In genomic region chr16:87382023-87382785, GRCh38 we compare ENCODE assay signal across 8 cellular contexts. TPM values are rescaled to one million over a fixed set of nuclear protein-coding genes. Genes with fewer than 3 reads are reported as not detected.
DNase-seq lines count a peak whose midpoint lies in the region; ATAC-seq and TF ChIP-seq lines count a peak whose summit lies in the region.

No MANE protein-coding gene starts in this region.

- peak overlapping the region; percentile 93 for H3K4me3 Mint-ChIP-seq in CD4-positive, alpha-beta T cell
- H3K4me3 Mint-ChIP-seq in endodermal cell (peak overlapping the region; percentile 78), neural crest cell (peak overlapping the region; percentile 90)

- H3K27me3 Mint-ChIP-seq in CD4-positive, alpha-beta T cell = peaks cover 4% of the 10 kb centered on the region
- H3K27me3 Mint-ChIP-seq in endodermal cell (ENCODE audit: insufficient read depth) (no peaks in the 10 kb centered on the region), neural crest cell (ENCODE audit: low read depth) (peaks cover 5% of the 10 kb centered on the region)

- no peaks in the 10 kb centered on the region for H3K9me3 ChIP-seq in CD4-positive, alpha-beta T cell (ENCODE audit: control insufficient read depth, low read length)
- peaks cover 5% of the 10 kb centered on the region for H3K9me3 ChIP-seq in endodermal cell (ENCODE audit: control insufficient read depth, low read length)

- 60 to 65% methylated on average over 8 to 17 of the region's 17 CpGs for WGBS in endodermal cell (ENCODE audit: insufficient coverage in 1 of 2, insufficient read length in 1 of 2), 2 experiments

- H3K9me3 Mint-ChIP-seq in CD4-positive, alpha-beta T cell = no peaks in the 10 kb centered on the region
- peaks cover 12% of the 10 kb centered on the region for H3K9me3 Mint-ChIP-seq in endodermal cell
- peaks cover 2% of the 10 kb centered on the region for H3K9me3 Mint-ChIP-seq in neural crest cell

- H3K36me3 Mint-ChIP-seq in CD4-positive, alpha-beta T cell (ENCODE audit: low read depth) = peaks cover 15% of the 10 kb centered on the region
- H3K36me3 Mint-ChIP-seq in endodermal cell (ENCODE audit: low read depth) = peaks cover 24% of the 10 kb centered on the region
- H3K36me3 Mint-ChIP-seq in neural crest cell (ENCODE audit: low read depth) = peaks cover 2% of the 10 kb centered on the region

- no peak for DNase-seq in CD4-positive, alpha-beta T cell
- DNase-seq in NCI-H69 (lab: John Stamatoyannopoulos, UW) = peak; percentile 56
- DNase-seq in endodermal cell = no peak
- no peak for DNase-seq in neural crest cell (ENCODE audit: low read depth, low spot score)
- DNase-seq in stimulated activated CD4-positive, alpha-beta T cell treated with anti-CD3 and anti-CD28 coated beads, Interleukin-4, amount 100 ng/mL, for 24 hours = no peak
- no peak for DNase-seq in GM19240 (ENCODE audit: insufficient read length, low spot score)

- H3K4me3 ChIP-seq in endodermal cell (ENCODE audit: low read length) = peak overlapping the region; percentile 85

- no peak overlapping the region for H3K27ac ChIP-seq in CD4-positive, alpha-beta T cell (ENCODE audit: low read depth, low read length)
- no peak overlapping the region for H3K27ac ChIP-seq in endodermal cell (ENCODE audit: low read depth, low read length)

- H3K9ac ChIP-seq in endodermal cell (ENCODE audit: extremely low read depth, low read length, poor library complexity, severe bottlenecking) = peak overlapping the region; percentile 51

- H3K27ac Mint-ChIP-seq in CD4-positive, alpha-beta T cell = peak overlapping the region; percentile 90
- H3K27ac Mint-ChIP-seq in endodermal cell (peak overlapping the region; percentile 89), neural crest cell (ENCODE audit: unreplicated experiment) (no peak overlapping the region)

- CTCF ChIA-PET in CD4-positive, alpha-beta T cell (lab: Charles Lee) = interaction anchor here (1.2 to 3.5 kb wide), 3 partner anchors 12 to 64 kb away, joined by 3 to 36 read pairs (median 11); partner anchors contain the start of gene C16orf95

- no peaks in the 10 kb centered on the region for H3K27me3 ChIP-seq in CD4-positive, alpha-beta T cell (ENCODE audit: control insufficient read depth, insufficient read depth, low read length)
- H3K27me3 ChIP-seq in endodermal cell (ENCODE audit: control insufficient read depth, insufficient read depth, low read length, poor library complexity, severe bottlenecking) = no peaks in the 10 kb centered on the region

- no peaks in the 10 kb centered on the region for H3K4me1 ChIP-seq in endodermal cell (ENCODE audit: control insufficient read depth, insufficient read depth, low read length)

- intact Hi-C loops in CD4-positive, alpha-beta T cell (cut with DNase I, micrococcal nuclease) = loop anchor here in 1 of 2 experiments (10.0 kb wide), 2 partner anchors 483 to 1073 kb away; partner anchors contain the start of genes SLC7A5 and ZFPM1

- peaks cover 58% of the 10 kb centered on the region for H3K4me1 Mint-ChIP-seq in CD4-positive, alpha-beta T cell (ENCODE audit: low read depth)
- H3K4me1 Mint-ChIP-seq in endodermal cell (peaks cover 11% of the 10 kb centered on the region), neural crest cell (peaks cover 32% of the 10 kb centered on the region)

- peaks cover 3% of the 10 kb centered on the region for H3K36me3 ChIP-seq in endodermal cell (ENCODE audit: control insufficient read depth, insufficient read depth, low read length)

- no peak for ATAC-seq in CD4-positive, alpha-beta T cell (ENCODE audit: poor library complexity)
- ATAC-seq in HG02610 (IDR thresholded peaks at IDR 0.05; ENCODE audit: unreplicated experiment) (no peak), GM19455 (IDR thresholded peaks at IDR 0.05; ENCODE audit: unreplicated experiment) (no peak)

- POLR2A ChIA-PET in CD4-positive, alpha-beta T cell (lab: Charles Lee) = interaction anchor here (1.0 to 4.2 kb wide), 4 partner anchors 11 to 64 kb away, joined by 3 to 99 read pairs (median 25); partner anchors contain the start of genes C16orf95 and MAP1LC3B

- no peak for TF ChIP-seq CTCF in CD4-positive, alpha-beta T cell (IDR thresholded peaks at IDR 0.05)
- TF ChIP-seq CTCF in endodermal cell (conservative IDR thresholded peaks at IDR 0.05) (no peak), neural crest cell (conservative IDR thresholded peaks at IDR 0.05) (no peak)

RNA-seq across cellular contexts. Expression of gene FBXO31, which starts 1.4 kb away (rescaled TPM):
- total RNA-seq in CD4-positive, alpha-beta T cell = 10 to 100 TPM; 35.7 to 38.9 TPM
- total RNA-seq in endodermal cell (10 to 100 TPM; 18.6 to 22.1 TPM), neural crest cell (19.4 and 23.7 TPM in 2 replicates)
- 13.4 TPM for polyA plus RNA-seq in endodermal cell (2013, experiment 1 of 2)
- polyA plus RNA-seq in endodermal cell (2013, experiment 2 of 2) = 9.5 TPM

RNA-seq across cellular contexts. Expression of gene MAP1LC3B, which starts 9.9 kb away (rescaled TPM):
- total RNA-seq in CD4-positive, alpha-beta T cell = 10 to 100 TPM; 92.4 to 96.6 TPM
- total RNA-seq in endodermal cell (10 to 100 TPM; 56.4 to 62.4 TPM), neural crest cell (37.9 and 40.7 TPM in 2 replicates)
- 67.5 TPM for polyA plus RNA-seq in endodermal cell (2013, experiment 1 of 2)
- 73.4 TPM for polyA plus RNA-seq in endodermal cell (2013, experiment 2 of 2)
